ENCODE assay signal across 25 cellular contexts in genomic region chr16:9666834-9667480, GRCh38.
"Had no signal": no experiment of that assay in that cellular context is flagged by ENCODE, and none has a peak within 500 bp of the region (broad histone marks: within the 10 kb centered on the region; RNA-seq: fewer than 3 reads in every experiment).

No MANE protein-coding gene starts in this region.

- ATAC-seq: gastroesophageal sphincter; left cardiac atrium; naive thymus-derived CD8-positive, alpha-beta T cell; stimulated activated naive B cell treated with anti-CD40 and anti-IgM and Interleukin-4, amounts not matched to agents 10 μg/mL and 1 μg/mL and 100 μg/mL, for 72 hours had no signal

- H3K4me3 ChIP-seq: breast epithelium, gastroesophageal sphincter, right atrium auricular region, stomach, suprapubic skin, tibial nerve had no signal

- FAIRE-seq: endothelial cell of umbilical vein, keratinocyte had no signal

- H3K4me3 Mint-ChIP-seq: activated naive CD4-positive, alpha-beta T cell treated with anti-CD3 and anti-CD28 coated beads, Interleukin-2, amount 10 ng/mL, durations not matched to agents 7 days and 5 days; activated T-cell treated with anti-CD3 and anti-CD28 coated beads, Interleukin-2, amount 50 U/mL, for 24 hours; naive thymus-derived CD8-positive, alpha-beta T cell; neural crest cell; stimulated activated naive B cell treated with anti-CD40 and anti-IgM and Interleukin-4, amounts not matched to agents 10 μg/mL and 1 μg/mL and 100 μg/mL, for 72 hours had no signal

- H3K27me3 ChIP-seq: breast epithelium, gastroesophageal sphincter, right atrium auricular region, stomach, suprapubic skin, tibial nerve had no signal

- DNase-seq: activated CD4-positive, alpha-beta T cell treated with anti-CD3 and anti-CD28 coated beads for 48 hours; activated CD4-positive, alpha-beta T cell treated with anti-CD3 and anti-CD28 coated beads, Interleukin-2, amount 50 U/mL, for 48 hours; activated CD8-positive, alpha-beta memory T cell treated with anti-CD3 and anti-CD28 coated beads for 24 hours; activated gamma-delta T cell; activated naive CD4-positive, alpha-beta T cell treated with anti-CD3 and anti-CD28 coated beads, Interleukin-2, amount 10 ng/mL, durations not matched to agents 7 days and 5 days; activated T-cell treated with anti-CD3 and anti-CD28 coated beads, Interleukin-2, amount 50 U/mL, for 24 hours; cortex of kidney; hippocampal formation; left cardiac atrium; mammary epithelial cell; naive thymus-derived CD8-positive, alpha-beta T cell; nucleus accumbens; stimulated activated CD4-positive, alpha-beta T cell treated with anti-CD3 and anti-CD28 coated beads, Interleukin-15, amount 100 ng/mL, for 24 hours; stimulated activated CD4-positive, alpha-beta T cell treated with anti-CD3 and anti-CD28 coated beads, Interleukin-2, amount 100 ng/mL, for 24 hours; stimulated activated naive B cell treated with anti-CD40 and anti-IgM and Interleukin-4, amounts not matched to agents 10 μg/mL and 1 μg/mL and 100 μg/mL, for 72 hours; stomach had no signal

- H3K4me1 Mint-ChIP-seq: activated naive CD4-positive, alpha-beta T cell treated with anti-CD3 and anti-CD28 coated beads, Interleukin-2, amount 10 ng/mL, durations not matched to agents 7 days and 5 days; neural crest cell; stimulated activated naive B cell treated with anti-CD40 and anti-IgM and Interleukin-4, amounts not matched to agents 10 μg/mL and 1 μg/mL and 100 μg/mL, for 72 hours had no signal

- H3K36me3 Mint-ChIP-seq: activated naive CD4-positive, alpha-beta T cell treated with anti-CD3 and anti-CD28 coated beads, Interleukin-2, amount 10 ng/mL, durations not matched to agents 7 days and 5 days; stimulated activated naive B cell treated with anti-CD40 and anti-IgM and Interleukin-4, amounts not matched to agents 10 μg/mL and 1 μg/mL and 100 μg/mL, for 72 hours had no signal

- H3K27ac Mint-ChIP-seq: activated naive CD4-positive, alpha-beta T cell treated with anti-CD3 and anti-CD28 coated beads, Interleukin-2, amount 10 ng/mL, durations not matched to agents 7 days and 5 days; activated T-cell treated with anti-CD3 and anti-CD28 coated beads, Interleukin-2, amount 50 U/mL, for 24 hours; naive thymus-derived CD8-positive, alpha-beta T cell; stimulated activated naive B cell treated with anti-CD40 and anti-IgM and Interleukin-4, amounts not matched to agents 10 μg/mL and 1 μg/mL and 100 μg/mL, for 72 hours had no signal

- H3K27me3 Mint-ChIP-seq: activated naive CD4-positive, alpha-beta T cell treated with anti-CD3 and anti-CD28 coated beads, Interleukin-2, amount 10 ng/mL, durations not matched to agents 7 days and 5 days; activated T-cell treated with anti-CD3 and anti-CD28 coated beads, Interleukin-2, amount 50 U/mL, for 24 hours had no signal

- H3K27ac ChIP-seq: breast epithelium, gastroesophageal sphincter, parathyroid adenoma, right atrium auricular region, stomach, tibial nerve had no signal

- H3K36me3 ChIP-seq: breast epithelium, gastroesophageal sphincter, right atrium auricular region, stomach, suprapubic skin, tibial nerve had no signal

- H3K9me3 ChIP-seq: breast epithelium, gastroesophageal sphincter, right atrium auricular region, stomach, suprapubic skin, tibial nerve had no signal

- H3K4me1 ChIP-seq: breast epithelium, gastroesophageal sphincter, parathyroid adenoma, right atrium auricular region, suprapubic skin, tibial nerve had no signal

- H3K9ac ChIP-seq: parathyroid adenoma had no signal

- H3K9me3 Mint-ChIP-seq: activated naive CD4-positive, alpha-beta T cell treated with anti-CD3 and anti-CD28 coated beads, Interleukin-2, amount 10 ng/mL, durations not matched to agents 7 days and 5 days; activated T-cell treated with anti-CD3 and anti-CD28 coated beads, Interleukin-2, amount 50 U/mL, for 24 hours; neural crest cell; stimulated activated naive B cell treated with anti-CD40 and anti-IgM and Interleukin-4, amounts not matched to agents 10 μg/mL and 1 μg/mL and 100 μg/mL, for 72 hours had no signal
